1 cellular context compared by ENCODE assay signal in genomic region chr16:19415461-19415860, GRCh38.
TF ChIP-seq lines count a peak whose summit lies in the region.

No MANE protein-coding gene starts in this region.

TF ChIP-seq in Ishikawa, 13 proteins besides CTCF, POLR2A, EP300 and RAD21:
- TF ChIP-seq CEBPB (IDR thresholded peaks at IDR 0.05), result 0 out of 2 replicates have a peak, but pooled peaks have one; percentile 18
- peak; percentile 66 for TF ChIP-seq NFIC (IDR thresholded peaks at IDR 0.05)
- no peak for TF ChIP-seq MAX (IDR thresholded peaks at IDR 0.05)
- TF ChIP-seq TCF12 (IDR thresholded peaks at IDR 0.05; ENCODE audit: low read depth), result no peak
